ENCODE assay signal across 7 cellular contexts in the genomic region with DNA sequence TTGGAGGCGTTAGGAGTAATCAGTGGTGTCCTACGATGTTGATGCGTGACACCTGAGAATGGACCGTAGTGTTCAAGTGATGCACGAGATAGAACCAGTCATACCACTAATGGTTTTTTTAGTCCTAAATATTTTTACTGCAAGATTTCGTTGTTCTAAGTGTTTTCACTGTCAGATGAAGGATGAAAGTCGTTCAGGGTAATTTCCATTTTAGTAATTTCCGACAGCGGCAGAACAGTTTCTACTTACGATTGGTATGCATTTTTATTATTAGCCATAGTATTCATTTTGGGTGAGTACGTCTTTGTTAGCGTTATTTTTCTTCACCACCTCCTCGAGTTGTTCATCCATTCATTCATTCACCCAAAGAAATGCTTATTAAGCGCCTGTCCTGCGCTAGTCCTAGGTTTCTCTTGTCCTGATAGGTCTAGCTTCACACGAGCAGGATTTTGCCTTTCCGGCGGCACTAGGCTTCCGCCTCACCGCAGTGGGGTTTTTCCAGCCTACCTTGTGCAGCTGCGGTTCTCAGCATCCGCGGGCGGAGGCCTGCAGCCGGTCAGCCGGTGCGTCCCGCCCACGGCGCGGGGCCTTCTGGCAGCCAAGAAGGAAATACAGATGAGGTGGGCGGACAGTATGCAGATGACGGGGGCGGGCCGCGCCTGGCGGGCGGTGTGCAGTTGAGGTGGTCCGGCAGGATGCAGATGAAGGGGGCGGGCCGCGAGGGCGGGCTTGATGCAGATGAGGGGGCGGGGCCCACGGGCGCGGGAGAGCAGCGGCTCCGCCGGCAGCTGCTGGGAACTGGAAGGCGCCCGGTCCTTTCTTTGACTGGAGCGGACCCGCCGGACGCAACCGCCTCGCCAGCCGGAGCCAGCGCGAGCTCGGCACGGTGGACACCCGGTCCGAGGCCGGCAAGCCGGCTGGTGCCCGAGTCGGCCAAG.
DNase-seq lines count a peak whose midpoint lies in the region; ATAC-seq and TF ChIP-seq lines count a peak whose summit lies in the region.

No MANE protein-coding gene starts in this region.

- TF ChIP-seq CTCF in sigmoid colon (IDR thresholded peaks at IDR 0.05) = no peak

- H3K4me1 ChIP-seq in iPS DF 6.9 (ENCODE audit: control insufficient read depth, insufficient read depth, low read length) = 0 out of 2 replicates have a peak, but pooled peaks cover 1% of the 10 kb centered on the region
- H3K4me1 ChIP-seq in sigmoid colon = peaks cover 0 to 20% (median 16%) of the 10 kb centered on the region in 4 donors

- ATAC-seq in GM18511 (IDR thresholded peaks at IDR 0.05; ENCODE audit: unreplicated experiment) (peak; percentile 95), HG02973 (IDR thresholded peaks at IDR 0.05; ENCODE audit: unreplicated experiment) (peak; percentile 84)

- TF ChIP-seq EP300 in sigmoid colon (IDR thresholded peaks at IDR 0.05) = no peak

- WGBS in iPS DF 6.9 (ENCODE audit: insufficient coverage, insufficient read length) = no CpG with 5 or more reads among the region's 69 CpGs
- WGBS in sigmoid colon, 2 donors = 10 to 11% methylated on average over 69 of the region's 69 CpGs

- H3K9me3 ChIP-seq in iPS DF 6.9 (ENCODE audit: control insufficient read depth, insufficient read depth, low read length) (no peaks in the 10 kb centered on the region), sigmoid colon (no peaks in the 10 kb centered on the region)

- H3K27me3 ChIP-seq in iPS DF 6.9 (ENCODE audit: control insufficient read depth, insufficient read depth, low read length) = no peaks in the 10 kb centered on the region; the same call in 1 of the 2 replicates
- no peaks in the 10 kb centered on the region for H3K27me3 ChIP-seq in sigmoid colon

- intact Hi-C loops in sigmoid colon (cut with DNase I) = no loop called here

- TF ChIP-seq POLR2A in sigmoid colon (IDR thresholded peaks at IDR 0.05) = peak in 1 of 2 donors; percentile 29

- peak overlapping the region; percentile 92 for H3K4me3 ChIP-seq in iPS DF 6.9 (ENCODE audit: low read length)
- peak overlapping the region; percentile 41 to 78 (median 61) for H3K4me3 ChIP-seq in sigmoid colon

- H3K27ac ChIP-seq in iPS DF 6.9 (ENCODE audit: low read length) (no peak overlapping the region), sigmoid colon (peak overlapping the region; percentile 57 to 72 (median 68))

- H3K36me3 ChIP-seq in iPS DF 6.9 (ENCODE audit: control insufficient read depth, insufficient read depth, low read length) (no peaks in the 10 kb centered on the region), sigmoid colon (no peaks in the 10 kb centered on the region)

- DNase-seq in NCI-H2029 treated with DMSO at 0.1 percent for 48 hours (lab: John Stamatoyannopoulos, UW) (peak; percentile 44), UCSD-AML1 (lab: John Stamatoyannopoulos, UW; ENCODE audit: unreplicated experiment) (peak; percentile 98), brain pericyte (ENCODE audit: low read depth, low spot score) (peak; percentile 71), iPS DF 6.9 (ENCODE audit: low read depth, low spot score) (peak; percentile 92), sigmoid colon (peak; percentile 95)

Comparison
In these comparisons a context has a peak if more than half of its experiments do, and no peak if none do; other contexts are left out.
1. DNase-seq: peak in every context shown above with its lines; median percentile 98 in UCSD-AML1; 95 in sigmoid colon; 92 in iPS DF 6.9; 71 in brain pericyte; 44 in NCI-H2029 treated with DMSO at 0.1 percent for 48 hours.